ENCODE assay signal across 8 cellular contexts in genomic region chr20:31704225-31705119, GRCh38. TPM values are rescaled to one million over a fixed set of nuclear protein-coding genes. Genes with fewer than 3 reads are reported as not detected.
DNase-seq lines count a peak whose midpoint lies in the region; ATAC-seq and TF ChIP-seq lines count a peak whose summit lies in the region.

No MANE protein-coding gene starts in this region.

- peak overlapping the region; percentile 92 to 100 (median 98) for H3K27ac ChIP-seq in stomach

- no peak for ATAC-seq in HG02678 (IDR thresholded peaks at IDR 0.05; ENCODE audit: unreplicated experiment)
- ATAC-seq in activated CD4-positive, CD25-positive, alpha-beta regulatory T cell treated with anti-CD3 and anti-CD28 coated beads, Interleukin-2, amount 50 U/mL, for 24 hours: no peak

- TF ChIP-seq CTCF in astrocyte of the cerebellum (IDR thresholded peaks at IDR 0.05; ENCODE audit: low read depth, low read length, missing control alignments) (no peak), stomach (IDR thresholded peaks at IDR 0.05) (no peak)

- no peaks in the 10 kb centered on the region for H3K27me3 ChIP-seq in stomach

- H3K9me3 ChIP-seq in stomach: no peaks in the 10 kb centered on the region

- intact Hi-C loops in stomach (cut with DNase I; ENCODE audit: low total_unique reads): no loop called here

- no peak for TF ChIP-seq POLR2A in stomach (IDR thresholded peaks at IDR 0.05)

- no peak for TF ChIP-seq EP300 in stomach (IDR thresholded peaks at IDR 0.05)

- H3K36me3 ChIP-seq in stomach: peaks cover 14 to 57% (median 39%) of the 10 kb centered on the region in 4 donors

- in situ Hi-C loops in astrocyte of the cerebellum (cut with HindIII; ENCODE audit: low sequenced_read_pairs): no loop called here

- peak; percentile 99 for DNase-seq in HT-29 (ENCODE audit: low spot score)
- DNase-seq in astrocyte of the cerebellum (ENCODE audit: low read depth): peak; percentile 62
- DNase-seq in islet precursor cell: peak; percentile 94
- DNase-seq in stomach: peak; percentile 80
- DNase-seq in SKM-1 treated with dmso at 0.1 percent for 144 hours (lab: John Stamatoyannopoulos, UW; ENCODE audit: unreplicated experiment): no peak
- no peak for DNase-seq in retina

- H3K4me1 ChIP-seq in stomach: peaks cover 54 to 86% (median 76%) of the 10 kb centered on the region in 4 donors

- WGBS in stomach, 5 donors: 35 to 68% (median 52%) methylated on average over 11 of the region's 11 CpGs

- no peak overlapping the region for H3K4me3 ChIP-seq in astrocyte of the cerebellum (ENCODE audit: low read depth, low read length)
- no peak overlapping the region for H3K4me3 ChIP-seq in stomach

RNA-seq across cellular contexts. Expression of gene BCL2L1, which starts 18.2 kb away (rescaled TPM):
- total RNA-seq in HT-29 (2014; rRNA removed; shearing (Covaris generic)): 324 and 325 TPM in 2 replicates
- total RNA-seq in stomach: 100 to 1,000 TPM in 2 of 5 donors, 10 to 100 TPM in 3; 61.7 to 210 (median 68.7) TPM
- 10 to 100 TPM; 47.1 to 88.2 (median 73.0) TPM for polyA plus RNA-seq in stomach

RNA-seq across cellular contexts. Expression of gene TPX2, which starts 34.6 kb away (rescaled TPM):
- 94.4 and 101 TPM in 2 replicates for total RNA-seq in HT-29 (2014; rRNA removed; shearing (Covaris generic))
- total RNA-seq in stomach: 10 to 100 TPM in 1 of 5 donors, 1 to 10 TPM in 4; 5.3 to 11.4 (median 7.6) TPM
- polyA plus RNA-seq in stomach: 1 to 10 TPM; 1.7 to 7.1 (median 3.3) TPM

Comparison
In these comparisons a context has a peak if more than half of its experiments do, and no peak if none do; other contexts are left out.
1. DNase-seq: peak in HT-29 (single experiment), astrocyte of the cerebellum (single experiment), islet precursor cell (single experiment) and stomach (single experiment); none in SKM-1 treated with dmso at 0.1 percent for 144 hours (single experiment) and retina (single experiment).